In genomic region chr5:58274199-58274598, GRCh38 we compare ENCODE assay signal across 1 cellular context.
TF ChIP-seq lines count a peak whose summit lies in the region.

No MANE protein-coding gene starts in this region.

TF ChIP-seq in GM23338, 12 proteins besides CTCF, POLR2A, EP300 and RAD21 (continued from another document):
- TF ChIP-seq ZNF331 (CRISPR knock-in tag; IDR thresholded peaks at IDR 0.05; ENCODE audit: low read depth) = no peak
- TF ChIP-seq STAT1 (IDR thresholded peaks at IDR 0.05; ENCODE audit: unreplicated experiment) = no peak
- TF ChIP-seq EZH2 (IDR thresholded peaks at IDR 0.05; ENCODE audit: low read depth, unreplicated experiment) = no peak
- no peak for TF ChIP-seq EZH2phosphoT487 (IDR thresholded peaks at IDR 0.05; ENCODE audit: unreplicated experiment)
